9 cellular contexts compared by ENCODE assay signal in the genomic region with DNA sequence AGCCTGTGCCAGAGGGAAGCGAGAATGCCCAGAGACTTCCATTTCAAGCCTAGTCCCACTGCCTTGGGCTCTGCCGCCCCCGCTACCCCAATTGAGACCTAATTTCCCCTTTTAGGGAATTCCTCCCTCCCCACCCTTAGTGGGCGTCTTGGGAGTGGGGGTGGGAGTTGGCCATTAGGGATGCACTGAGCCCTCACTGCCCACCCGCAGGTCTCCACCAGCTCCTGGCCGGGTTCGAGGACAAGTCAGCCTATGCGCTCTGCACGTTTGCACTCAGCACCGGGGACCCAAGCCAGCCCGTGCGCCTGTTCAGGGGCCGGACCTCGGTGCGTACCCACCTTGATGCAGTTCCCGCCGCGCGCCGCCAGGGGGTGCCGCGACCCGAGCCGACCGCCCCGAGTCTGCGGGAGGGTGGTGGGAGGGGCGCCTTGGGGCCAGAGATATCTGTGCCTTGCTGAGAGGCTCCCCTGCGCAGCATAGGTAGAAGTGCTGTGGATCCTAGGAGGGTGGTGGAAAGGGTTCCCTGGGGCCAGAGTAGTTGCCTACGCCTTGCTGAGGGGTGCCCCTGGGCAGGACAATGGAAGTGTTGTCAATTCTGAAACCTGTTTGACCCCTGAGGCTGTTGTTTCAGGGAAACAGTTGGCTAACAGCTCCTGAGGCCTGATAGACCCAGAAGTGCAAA. TPM values are rescaled to one million over a fixed set of nuclear protein-coding genes. Genes with fewer than 3 reads are reported as not detected.
DNase-seq lines count a peak whose midpoint lies in the region; ATAC-seq and TF ChIP-seq lines count a peak whose summit lies in the region.
"Had no signal": no experiment of that assay in that cellular context is flagged by ENCODE, and none has a peak within 500 bp of the region (broad histone marks: within the 10 kb centered on the region; RNA-seq: fewer than 3 reads in every experiment).

No MANE protein-coding gene starts in this region.

- H3K4me1 ChIP-seq in PC-9 (replicated peaks; ENCODE audit: insufficient read depth), result peaks cover 15% of the 10 kb centered on the region; the same call in 1 of the 2 replicates

- peaks cover 8% of the 10 kb centered on the region for H3F3A ChIP-seq in PC-9 (ENCODE audit: insufficient read depth, low read depth)

- ATAC-seq in HG02610 (IDR thresholded peaks at IDR 0.05; ENCODE audit: unreplicated experiment) (peak; percentile 49), sciatic nerve (peak; percentile 76), HG03045 (IDR thresholded peaks at IDR 0.05; ENCODE audit: unreplicated experiment) (no peak), HG02970 (IDR thresholded peaks at IDR 0.05; ENCODE audit: low FRiP score, unreplicated experiment) (no peak)

- no peak overlapping the region for H3K4me2 ChIP-seq in PC-9

- H3K36me3 ChIP-seq in PC-9 (ENCODE audit: low read depth), result 0 out of 2 replicates have a peak, but pooled peaks cover 3% of the 10 kb centered on the region

- peaks cover 3% of the 10 kb centered on the region for H3K4me1 Mint-ChIP-seq in glutamatergic neuron (ENCODE audit: low read depth, unreplicated experiment)

- POLR2A ChIA-PET in PC-9 (lab: Charles Lee; ENCODE audit: unreplicated experiment), result interaction anchor here (0.6 to 0.9 kb wide), 7 partner anchors 10 to 295 kb away, joined by 3 to 28 read pairs (median 5); no protein-coding TSS in a partner anchor

- peak; percentile 55 for DNase-seq in Daoy (ENCODE audit: low read depth)
- DNase-seq in PC-9, result peak; percentile 49 to 75
- peak; percentile 59 for DNase-seq in activated T-helper 9 cell treated with anti-CD3 and anti-CD28 coated beads, Interleukin-2, amount 50 U/mL, for 16 hours (ENCODE audit: low read depth)
- DNase-seq in glutamatergic neuron, result peak; percentile 88
- DNase-seq in sciatic nerve (ENCODE audit: low spot score), result peak; percentile 73

- no peaks in the 10 kb centered on the region for H3K9me3 Mint-ChIP-seq in glutamatergic neuron (ENCODE audit: unreplicated experiment)
- H3K9me3 Mint-ChIP-seq: activated naive CD4-positive, alpha-beta T cell treated with anti-CD3 and anti-CD28 coated beads, Interleukin-2, amount 50 U/mL, for 24 hours had no signal

- no peak overlapping the region for H3K4me3 Mint-ChIP-seq in glutamatergic neuron (ENCODE audit: unreplicated experiment)
- H3K4me3 Mint-ChIP-seq: activated naive CD4-positive, alpha-beta T cell treated with anti-CD3 and anti-CD28 coated beads, Interleukin-2, amount 50 U/mL, for 24 hours had no signal

- H3K9me2 ChIP-seq in PC-9 (ENCODE audit: insufficient read depth), result no peaks in the 10 kb centered on the region

- intact Hi-C loops in PC-9 (cut with micrococcal nuclease; ENCODE audit: unreplicated experiment), result loop anchor here (1.0 kb wide), 4 partner anchors 18 to 98 kb away; no protein-coding TSS in a partner anchor
- intact Hi-C loops in sciatic nerve (cut with DNase I), result loop anchor here (10.0 kb wide), 1 partner anchor 106 kb away; no protein-coding TSS in a partner anchor

- H3K4me3 ChIP-seq in PC-9, result no peak overlapping the region

- no peaks in the 10 kb centered on the region for H4K20me1 ChIP-seq in PC-9 (ENCODE audit: insufficient read depth)

- CTCF ChIA-PET in PC-9 (lab: Charles Lee), result interaction anchor here (0.6 to 2.1 kb wide), 6 partner anchors 31 to 153 kb away, joined by 3 to 15 read pairs (median 6); no protein-coding TSS in a partner anchor

- TF ChIP-seq CTCF in PC-9 (conservative IDR thresholded peaks at IDR 0.05), result peak; percentile 93
- TF ChIP-seq CTCF in glutamatergic neuron (IDR thresholded peaks at IDR 0.05; ENCODE audit: partially characterized antibody, unreplicated experiment), result peak; percentile 100

- BruUV-seq in PC-9 (replicated peaks; lab: Mats Ljungman, UMichigan), result no TSS peak

- no peak overlapping the region for H2AFZ ChIP-seq in PC-9

- no peak overlapping the region for H3K27ac ChIP-seq in PC-9

- no peaks in the 10 kb centered on the region for H3K9me3 ChIP-seq in PC-9 (ENCODE audit: insufficient read depth, low read depth)

- no peaks in the 10 kb centered on the region for H3K27me3 Mint-ChIP-seq in glutamatergic neuron (ENCODE audit: unreplicated experiment)
- H3K27me3 Mint-ChIP-seq: activated naive CD4-positive, alpha-beta T cell treated with anti-CD3 and anti-CD28 coated beads, Interleukin-2, amount 50 U/mL, for 24 hours had no signal

- H3K27me3 ChIP-seq in PC-9 (ENCODE audit: insufficient read depth, low read depth), result no peaks in the 10 kb centered on the region

- H3K27ac Mint-ChIP-seq in glutamatergic neuron (ENCODE audit: unreplicated experiment), result no peak overlapping the region
- H3K27ac Mint-ChIP-seq: activated naive CD4-positive, alpha-beta T cell treated with anti-CD3 and anti-CD28 coated beads, Interleukin-2, amount 50 U/mL, for 24 hours had no signal

- H3K79me2 ChIP-seq in PC-9 (ENCODE audit: low read depth), result no peaks in the 10 kb centered on the region

- H3K36me3 Mint-ChIP-seq in glutamatergic neuron (ENCODE audit: unreplicated experiment), result no peaks in the 10 kb centered on the region

RNA-seq across cellular contexts. Expression of a gene that starts 9.2 kb away (rescaled TPM):
- total RNA-seq in Daoy (2014; rRNA removed; shearing (Covaris generic)), result 102 and 106 TPM in 2 replicates
- total RNA-seq in PC-9 (2021) (69.2 and 93.5 TPM in 2 replicates), glutamatergic neuron (ENCODE audit: unreplicated experiment) (72.1 TPM), sciatic nerve (32.8 TPM)

RNA-seq across cellular contexts. Expression of a gene that starts 14.0 kb away (rescaled TPM):
- total RNA-seq in Daoy (2014; rRNA removed; shearing (Covaris generic)), result 35.7 and 57.9 TPM in 2 replicates
- total RNA-seq in PC-9 (2021), result 70.4 and 87.6 TPM in 2 replicates
- total RNA-seq in glutamatergic neuron (ENCODE audit: unreplicated experiment), result 59.3 TPM
- 68.2 TPM for total RNA-seq in sciatic nerve

RNA-seq across cellular contexts. Expression of a gene that starts 20.5 kb away (rescaled TPM):
- total RNA-seq in Daoy (2014; rRNA removed; shearing (Covaris generic)), result 0.34 and 0.57 TPM in 2 replicates
- total RNA-seq in PC-9 (2021) (46.1 and 57.8 TPM in 2 replicates), glutamatergic neuron (ENCODE audit: unreplicated experiment) (27.2 TPM), sciatic nerve (0.89 TPM)

RNA-seq across cellular contexts. Expression of a gene that starts 45.1 kb away (rescaled TPM):
- 1.1 and 3.2 TPM in 2 replicates for total RNA-seq in Daoy (2014; rRNA removed; shearing (Covaris generic))
- total RNA-seq in PC-9 (2021) (10.4 and 17.6 TPM in 2 replicates), glutamatergic neuron (ENCODE audit: unreplicated experiment) (56.8 TPM), sciatic nerve (10.5 TPM)

RNA-seq across cellular contexts. Expression of a gene that starts 58.8 kb away (rescaled TPM):
- total RNA-seq in Daoy (2014; rRNA removed; shearing (Covaris generic)), result 16.9 and 18.8 TPM in 2 replicates
- total RNA-seq in PC-9 (2021) (11.6 and 16.2 TPM in 2 replicates), glutamatergic neuron (ENCODE audit: unreplicated experiment) (19.5 TPM), sciatic nerve (9.4 TPM)

Comparison
In these comparisons a context has a peak if more than half of its experiments do, and no peak if none do; other contexts are left out.
1. ATAC-seq: peak in HG02610 (single experiment) and sciatic nerve (single experiment); none in HG03045 (single experiment) and HG02970 (single experiment).
2. RNA of a gene that starts 20.5 kb away (total RNA-seq): 46.1 to 57.8 TPM in PC-9 and 27.2 TPM in glutamatergic neuron (single experiment); 0.89 TPM in sciatic nerve (single experiment) and 0.34 to 0.57 TPM in Daoy; every median in the first group is over 10 times any median in the second.
3. Peak in every context shown above with its lines, with median percentiles within 50 percentile points of each other: DNase-seq.